ENCODE assay signal across 1 cellular context in the genomic region with DNA sequence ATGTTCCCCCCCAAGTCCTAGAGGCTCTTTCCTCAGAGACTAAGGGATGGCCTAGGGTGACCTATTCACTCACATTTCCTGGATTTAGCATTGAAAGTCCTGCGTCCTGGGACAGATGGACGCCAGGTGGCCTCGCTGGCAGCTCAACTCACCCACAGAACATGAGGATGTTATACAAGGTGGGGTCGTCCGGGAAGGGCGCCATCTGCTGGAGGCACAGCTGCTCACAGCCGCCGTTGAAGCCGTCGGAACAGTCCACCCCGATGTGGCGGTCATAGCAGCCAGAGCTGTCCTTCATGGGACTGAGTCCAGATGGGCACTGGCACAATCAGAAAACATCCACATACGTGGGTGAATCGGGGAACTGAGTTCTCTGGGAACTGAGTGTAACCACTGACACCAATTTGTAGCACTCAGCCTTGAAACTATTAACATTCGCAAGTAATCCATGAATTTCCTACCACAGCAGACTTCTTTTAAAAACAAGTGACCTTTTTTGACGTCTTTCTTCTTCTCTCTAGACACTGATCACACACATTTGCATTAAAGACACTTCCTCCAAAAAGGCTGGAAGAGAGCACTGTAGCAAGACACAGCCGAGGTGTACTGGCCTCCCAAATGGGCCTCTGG.
TF ChIP-seq lines count a peak whose summit lies in the region.

No MANE protein-coding gene starts in this region.

TF ChIP-seq in HepG2, 621 proteins besides CTCF, POLR2A, EP300 and RAD21 (continued from another document):
- TF ChIP-seq, protein P1, sequence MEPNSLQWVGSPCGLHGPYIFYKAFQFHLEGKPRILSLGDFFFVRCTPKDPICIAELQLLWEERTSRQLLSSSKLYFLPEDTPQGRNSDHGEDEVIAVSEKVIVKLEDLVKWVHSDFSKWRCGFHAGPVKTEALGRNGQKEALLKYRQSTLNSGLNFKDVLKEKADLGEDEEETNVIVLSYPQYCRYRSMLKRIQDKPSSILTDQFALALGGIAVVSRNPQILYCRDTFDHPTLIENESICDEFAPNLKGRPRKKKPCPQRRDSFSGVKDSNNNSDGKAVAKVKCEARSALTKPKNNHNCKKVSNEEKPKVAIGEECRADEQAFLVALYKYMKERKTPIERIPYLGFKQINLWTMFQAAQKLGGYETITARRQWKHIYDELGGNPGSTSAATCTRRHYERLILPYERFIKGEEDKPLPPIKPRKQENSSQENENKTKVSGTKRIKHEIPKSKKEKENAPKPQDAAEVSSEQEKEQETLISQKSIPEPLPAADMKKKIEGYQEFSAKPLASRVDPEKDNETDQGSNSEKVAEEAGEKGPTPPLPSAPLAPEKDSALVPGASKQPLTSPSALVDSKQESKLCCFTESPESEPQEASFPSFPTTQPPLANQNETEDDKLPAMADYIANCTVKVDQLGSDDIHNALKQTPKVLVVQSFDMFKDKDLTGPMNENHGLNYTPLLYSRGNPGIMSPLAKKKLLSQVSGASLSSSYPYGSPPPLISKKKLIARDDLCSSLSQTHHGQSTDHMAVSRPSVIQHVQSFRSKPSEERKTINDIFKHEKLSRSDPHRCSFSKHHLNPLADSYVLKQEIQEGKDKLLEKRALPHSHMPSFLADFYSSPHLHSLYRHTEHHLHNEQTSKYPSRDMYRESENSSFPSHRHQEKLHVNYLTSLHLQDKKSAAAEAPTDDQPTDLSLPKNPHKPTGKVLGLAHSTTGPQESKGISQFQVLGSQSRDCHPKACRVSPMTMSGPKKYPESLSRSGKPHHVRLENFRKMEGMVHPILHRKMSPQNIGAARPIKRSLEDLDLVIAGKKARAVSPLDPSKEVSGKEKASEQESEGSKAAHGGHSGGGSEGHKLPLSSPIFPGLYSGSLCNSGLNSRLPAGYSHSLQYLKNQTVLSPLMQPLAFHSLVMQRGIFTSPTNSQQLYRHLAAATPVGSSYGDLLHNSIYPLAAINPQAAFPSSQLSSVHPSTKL (CRISPR knock-in tag; IDR thresholded peaks at IDR 0.05), result peak; percentile 33; the same call in 1 of the 2 replicates
- no peak for TF ChIP-seq ZNF501 (CRISPR knock-in tag; IDR thresholded peaks at IDR 0.05)
- no peak for TF ChIP-seq ATF7-NPFF (CRISPR knock-in tag; IDR thresholded peaks at IDR 0.05; ENCODE audit: low read depth)
- TF ChIP-seq, protein P2, sequence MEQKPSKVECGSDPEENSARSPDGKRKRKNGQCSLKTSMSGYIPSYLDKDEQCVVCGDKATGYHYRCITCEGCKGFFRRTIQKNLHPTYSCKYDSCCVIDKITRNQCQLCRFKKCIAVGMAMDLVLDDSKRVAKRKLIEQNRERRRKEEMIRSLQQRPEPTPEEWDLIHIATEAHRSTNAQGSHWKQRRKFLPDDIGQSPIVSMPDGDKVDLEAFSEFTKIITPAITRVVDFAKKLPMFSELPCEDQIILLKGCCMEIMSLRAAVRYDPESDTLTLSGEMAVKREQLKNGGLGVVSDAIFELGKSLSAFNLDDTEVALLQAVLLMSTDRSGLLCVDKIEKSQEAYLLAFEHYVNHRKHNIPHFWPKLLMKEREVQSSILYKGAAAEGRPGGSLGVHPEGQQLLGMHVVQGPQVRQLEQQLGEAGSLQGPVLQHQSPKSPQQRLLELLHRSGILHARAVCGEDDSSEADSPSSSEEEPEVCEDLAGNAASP (CRISPR knock-in tag; IDR thresholded peaks at IDR 0.05; ENCODE audit: borderline replicate concordance), result peak; percentile 58; the same call in 1 of the 2 replicates
- TF ChIP-seq ZNF678 (CRISPR knock-in tag; IDR thresholded peaks at IDR 0.05), result no peak
TF ChIP-seq in HepG2: peak in this region for 33.
